12 cellular contexts compared by ENCODE assay signal in the genomic region with DNA sequence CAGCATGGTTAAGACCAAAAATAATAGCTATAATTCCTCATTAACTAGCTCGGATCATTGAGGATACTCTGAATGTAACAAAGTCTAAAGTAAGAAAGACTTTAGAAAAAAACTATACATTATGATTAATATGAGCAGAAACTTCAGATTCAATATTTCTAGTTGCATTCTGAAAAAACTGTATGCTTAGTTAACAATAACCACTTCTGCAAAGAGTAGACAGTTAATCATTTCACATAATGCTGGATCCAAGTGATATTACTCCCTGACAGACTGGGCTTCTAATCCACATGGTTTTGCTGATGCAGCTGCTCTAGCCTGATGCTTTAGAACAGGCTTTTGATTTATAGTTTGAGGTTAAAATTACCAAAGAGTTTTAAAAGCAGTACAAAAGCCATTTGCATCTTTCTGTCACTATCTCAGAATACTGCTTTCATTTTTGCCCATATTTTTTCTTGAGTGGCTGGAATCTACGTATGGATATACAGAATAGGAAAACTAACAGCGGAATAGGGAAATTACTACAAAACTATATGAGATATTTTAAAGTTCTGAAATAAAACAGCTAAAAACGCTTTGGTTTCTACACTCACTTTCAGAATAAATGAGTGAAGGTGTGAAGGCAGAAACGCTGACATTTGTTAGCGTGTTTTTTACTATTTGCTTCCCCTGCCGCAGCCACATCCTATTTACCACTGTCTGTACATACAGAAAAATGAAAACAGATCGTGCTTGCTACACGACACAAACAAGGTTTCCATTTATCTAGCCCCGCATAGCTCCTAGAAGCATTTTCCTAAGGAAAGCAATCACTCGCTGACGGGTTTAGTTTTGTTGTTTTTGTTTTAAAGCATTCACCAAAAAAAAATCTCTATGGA.
DNase-seq lines count a peak whose midpoint lies in the region; ATAC-seq and TF ChIP-seq lines count a peak whose summit lies in the region.
"Had no signal": no experiment of that assay in that cellular context is flagged by ENCODE, and none has a peak within 500 bp of the region (broad histone marks: within the 10 kb centered on the region; RNA-seq: fewer than 3 reads in every experiment).

No MANE protein-coding gene starts in this region.

- H3K27ac Mint-ChIP-seq in CD8-positive, alpha-beta memory T cell: peak overlapping the region in 7 of 8 donors; percentile 22 to 88 (median 69)
- H3K27ac Mint-ChIP-seq in activated naive CD8-positive, alpha-beta T cell treated with anti-CD3 and anti-CD28 coated beads for 36 hours: no peak overlapping the region
- H3K27ac Mint-ChIP-seq: stimulated activated memory B cell treated with anti-CD40 and anti-IgM and Interleukin-4, amounts not matched to agents 10 μg/mL and 1 μg/mL and 100 μg/mL, for 72 hours had no signal

- CTCF ChIA-PET in CD8-positive, alpha-beta memory T cell (lab: Charles Lee): interaction anchor here (2.3 kb wide), 1 partner anchor 93 kb away, joined by 5 read pairs; no protein-coding TSS in a partner anchor

- TF ChIP-seq CTCF in AG10803 (conservative IDR thresholded peaks at IDR 0.05; ENCODE audit: low read length): no peak

- H3K4me1 Mint-ChIP-seq in CD8-positive, alpha-beta memory T cell: peaks cover 20 to 33% (median 30%) of the 10 kb centered on the region in 3 donors
- peaks cover 17% of the 10 kb centered on the region for H3K4me1 Mint-ChIP-seq in activated naive CD8-positive, alpha-beta T cell treated with anti-CD3 and anti-CD28 coated beads for 36 hours
- H3K4me1 Mint-ChIP-seq: stimulated activated memory B cell treated with anti-CD40 and anti-IgM and Interleukin-4, amounts not matched to agents 10 μg/mL and 1 μg/mL and 100 μg/mL, for 72 hours had no signal

- no peaks in the 10 kb centered on the region for H3K9me3 Mint-ChIP-seq in CD8-positive, alpha-beta memory T cell
- H3K9me3 Mint-ChIP-seq in activated naive CD8-positive, alpha-beta T cell treated with anti-CD3 and anti-CD28 coated beads for 36 hours: no peaks in the 10 kb centered on the region
- H3K9me3 Mint-ChIP-seq: stimulated activated memory B cell treated with anti-CD40 and anti-IgM and Interleukin-4, amounts not matched to agents 10 μg/mL and 1 μg/mL and 100 μg/mL, for 72 hours had no signal

- no peaks in the 10 kb centered on the region for H3K9me3 ChIP-seq in CD8-positive, alpha-beta memory T cell (ENCODE audit: low read length)

- H3K27ac ChIP-seq in CD8-positive, alpha-beta memory T cell (ENCODE audit: low read depth, low read length): no peak overlapping the region

- H3K27me3 ChIP-seq in CD8-positive, alpha-beta memory T cell (ENCODE audit: insufficient read depth, low read length, poor library complexity, severe bottlenecking): peaks cover 4% of the 10 kb centered on the region

- peak overlapping the region; percentile 33 for H3K4me3 ChIP-seq in AG10803 (ENCODE audit: low read length)
- H3K4me3 ChIP-seq in CD8-positive, alpha-beta memory T cell (ENCODE audit: low read length): peak overlapping the region; percentile 24

- peak overlapping the region; percentile 66 to 79 (median 72) for H3K4me3 Mint-ChIP-seq in CD8-positive, alpha-beta memory T cell
- H3K4me3 Mint-ChIP-seq in activated naive CD8-positive, alpha-beta T cell treated with anti-CD3 and anti-CD28 coated beads for 36 hours: peak overlapping the region; percentile 54
- H3K4me3 Mint-ChIP-seq: stimulated activated memory B cell treated with anti-CD40 and anti-IgM and Interleukin-4, amounts not matched to agents 10 μg/mL and 1 μg/mL and 100 μg/mL, for 72 hours had no signal

- H3K27me3 Mint-ChIP-seq in CD8-positive, alpha-beta memory T cell: peaks cover 6 to 32% of the 10 kb centered on the region in 2 donors
- H3K27me3 Mint-ChIP-seq in activated naive CD8-positive, alpha-beta T cell treated with anti-CD3 and anti-CD28 coated beads for 36 hours: no peaks in the 10 kb centered on the region

- DNase-seq in AG10803 (ENCODE audit: low read depth) (no peak), myocyte (ENCODE audit: low read depth) (peak; percentile 24), NCI-H2107 (lab: John Stamatoyannopoulos, UW) (no peak), NCI-H187 treated with DMSO at 0.1 percent for 48 hours (lab: John Stamatoyannopoulos, UW) (no peak)
- peak in 1 of 5 donors; percentile 1 for DNase-seq in CD8-positive, alpha-beta memory T cell
- no peak for DNase-seq in activated naive CD8-positive, alpha-beta T cell treated with anti-CD3 and anti-CD28 coated beads for 36 hours
- DNase-seq: caudate nucleus; NCI-H524 treated with DMSO at 0.1 percent for 48 hours; SIG-M5; stimulated activated CD4-positive, alpha-beta T cell treated with anti-CD3 and anti-CD28 coated beads, Interleukin-2, amount 100 ng/mL, for 48 hours had no signal

- peaks cover 0 to 5% (median 0%) of the 10 kb centered on the region in 3 donors for H3K36me3 Mint-ChIP-seq in CD8-positive, alpha-beta memory T cell
- H3K36me3 Mint-ChIP-seq in activated naive CD8-positive, alpha-beta T cell treated with anti-CD3 and anti-CD28 coated beads for 36 hours: no peaks in the 10 kb centered on the region
- H3K36me3 Mint-ChIP-seq: stimulated activated memory B cell treated with anti-CD40 and anti-IgM and Interleukin-4, amounts not matched to agents 10 μg/mL and 1 μg/mL and 100 μg/mL, for 72 hours had no signal

- H3K4me1 ChIP-seq in CD8-positive, alpha-beta memory T cell (ENCODE audit: insufficient read depth, low read length): no peaks in the 10 kb centered on the region

- no peak for ATAC-seq in GM18519 (IDR thresholded peaks at IDR 0.05; ENCODE audit: low FRiP score, unreplicated experiment)
- ATAC-seq: stimulated activated memory B cell treated with anti-CD40 and anti-IgM and Interleukin-4, amounts not matched to agents 10 μg/mL and 1 μg/mL and 100 μg/mL, for 72 hours had no signal

- no peaks in the 10 kb centered on the region for H3K36me3 ChIP-seq in CD8-positive, alpha-beta memory T cell (ENCODE audit: insufficient read depth, low read length)

- POLR2A ChIA-PET in CD8-positive, alpha-beta memory T cell (lab: Charles Lee): interaction anchor here (1.0 kb wide), 1 partner anchor 70 kb away, joined by 4 read pairs; no protein-coding TSS in a partner anchor
